ENCODE assay signal across 19 cellular contexts in genomic region chr2:82340578-82341053, GRCh38.
A peak's percentile ranks its signal among the peaks of the same experiment; 100 is the strongest.
DNase-seq lines count a peak whose midpoint lies in the region; ATAC-seq lines count a peak whose summit lies in the region.
"Had no signal": no experiment of that assay in that cellular context is flagged by ENCODE, and none has a peak within 500 bp of the region (broad histone marks: within the 10 kb centered on the region; RNA-seq: fewer than 3 reads in every experiment).

No MANE protein-coding gene starts in this region.

- DNase-seq in NCI-H82 (lab: John Stamatoyannopoulos, UW) (peak; percentile 9), NCI-H82 treated with DMSO at 0.1 percent for 48 hours (lab: John Stamatoyannopoulos, UW; ENCODE audit: unreplicated experiment) (no peak), SKM-1 treated with dmso at 0.1 percent for 144 hours (lab: John Stamatoyannopoulos, UW; ENCODE audit: unreplicated experiment) (peak; percentile 57), left lobe of liver (ENCODE audit: low spot score) (no peak), NCI-H2081 (lab: John Stamatoyannopoulos, UW) (no peak), NCI-H524 treated with DMSO at 0.1 percent for 48 hours (lab: John Stamatoyannopoulos, UW) (no peak)
- no peak for DNase-seq in activated naive CD4-positive, alpha-beta T cell treated with anti-CD3 and anti-CD28 coated beads for 36 hours
- DNase-seq in activated T-cell treated with anti-CD3 and anti-CD28 coated beads, Interleukin-2, amount 50 U/mL, for 72 hours, result no peak
- DNase-seq: aorta; DND-41; dorsolateral prefrontal cortex; stimulated activated CD8-positive, alpha-beta memory T cell treated with anti-CD3 and anti-CD28 coated beads, Interleukin-4, amount 100 ng/mL, for 48 hours; stomach had no signal

- H3K4me3 Mint-ChIP-seq in activated naive CD4-positive, alpha-beta T cell treated with anti-CD3 and anti-CD28 coated beads for 36 hours, result no peak overlapping the region
- no peak overlapping the region for H3K4me3 Mint-ChIP-seq in activated T-cell treated with anti-CD3 and anti-CD28 coated beads, Interleukin-2, amount 50 U/mL, for 72 hours
- H3K4me3 Mint-ChIP-seq: central memory CD8-positive, alpha-beta T cell; WTC11 had no signal

- peak; percentile 29 for ATAC-seq in left lobe of liver
- ATAC-seq in activated T-cell treated with anti-CD3 and anti-CD28 coated beads, Interleukin-2, amount 50 U/mL, for 72 hours (replicated peaks in 1 of 2), result no peak
- ATAC-seq: activated naive CD4-positive, alpha-beta T cell treated with anti-CD3 and anti-CD28 coated beads, Interleukin-2, amount 50 U/mL, for 72 hours; HCT116; SK-N-SH treated with all-trans-retinoic acid at 6 μM for 48 hours; WTC11 had no signal

- H3K4me1 Mint-ChIP-seq in activated naive CD4-positive, alpha-beta T cell treated with anti-CD3 and anti-CD28 coated beads for 36 hours (ENCODE audit: low read depth), result no peaks in the 10 kb centered on the region
- no peaks in the 10 kb centered on the region for H3K4me1 Mint-ChIP-seq in activated T-cell treated with anti-CD3 and anti-CD28 coated beads, Interleukin-2, amount 50 U/mL, for 72 hours (ENCODE audit: low read depth)
- H3K4me1 Mint-ChIP-seq: central memory CD8-positive, alpha-beta T cell had no signal

- H3K27me3 Mint-ChIP-seq in activated naive CD4-positive, alpha-beta T cell treated with anti-CD3 and anti-CD28 coated beads for 36 hours (ENCODE audit: low read depth), result no peaks in the 10 kb centered on the region
- H3K27me3 Mint-ChIP-seq in activated T-cell treated with anti-CD3 and anti-CD28 coated beads, Interleukin-2, amount 50 U/mL, for 72 hours (ENCODE audit: low read depth), result no peaks in the 10 kb centered on the region
- H3K27me3 Mint-ChIP-seq: central memory CD8-positive, alpha-beta T cell; progenitor cell of endocrine pancreas had no signal

- H3K9me3 Mint-ChIP-seq in activated naive CD4-positive, alpha-beta T cell treated with anti-CD3 and anti-CD28 coated beads for 36 hours, result peaks cover 7% of the 10 kb centered on the region
- H3K9me3 Mint-ChIP-seq in activated T-cell treated with anti-CD3 and anti-CD28 coated beads, Interleukin-2, amount 50 U/mL, for 72 hours, result peaks cover 2 to 7% of the 10 kb centered on the region in 2 donors
- H3K9me3 Mint-ChIP-seq: WTC11 had no signal

- H3K36me3 Mint-ChIP-seq in activated naive CD4-positive, alpha-beta T cell treated with anti-CD3 and anti-CD28 coated beads for 36 hours (ENCODE audit: low read depth), result no peaks in the 10 kb centered on the region
- peaks cover 0 to 2% of the 10 kb centered on the region in 2 donors for H3K36me3 Mint-ChIP-seq in activated T-cell treated with anti-CD3 and anti-CD28 coated beads, Interleukin-2, amount 50 U/mL, for 72 hours (ENCODE audit: insufficient read depth in 2 of 2)
- H3K36me3 Mint-ChIP-seq: activated naive CD4-positive, alpha-beta T cell treated with anti-CD3 and anti-CD28 coated beads, Interleukin-2, amount 50 U/mL, for 72 hours; WTC11 had no signal

- H3K27ac Mint-ChIP-seq in activated naive CD4-positive, alpha-beta T cell treated with anti-CD3 and anti-CD28 coated beads for 36 hours, result no peak overlapping the region
- no peak overlapping the region for H3K27ac Mint-ChIP-seq in activated T-cell treated with anti-CD3 and anti-CD28 coated beads, Interleukin-2, amount 50 U/mL, for 72 hours
- H3K27ac Mint-ChIP-seq: activated naive CD4-positive, alpha-beta T cell treated with anti-CD3 and anti-CD28 coated beads, Interleukin-2, amount 50 U/mL, for 72 hours; progenitor cell of endocrine pancreas; WTC11 had no signal

- intact Hi-C loops in activated naive CD4-positive, alpha-beta T cell treated with anti-CD3 and anti-CD28 coated beads for 36 hours (cut with micrococcal nuclease), result no loop called here

- CTCF ChIA-PET in activated naive CD4-positive, alpha-beta T cell treated with anti-CD3 and anti-CD28 coated beads for 36 hours (lab: Charles Lee), result no interaction called here

Comparison
In these comparisons a context has a peak if more than half of its experiments do, and no peak if none do; other contexts are left out.
1. DNase-seq: peak in NCI-H82 (single experiment) and SKM-1 treated with dmso at 0.1 percent for 144 hours (single experiment); none in NCI-H82 treated with DMSO at 0.1 percent for 48 hours (single experiment), left lobe of liver (single experiment), activated naive CD4-positive, alpha-beta T cell treated with anti-CD3 and anti-CD28 coated beads for 36 hours (single experiment), NCI-H2081 (0 of 2), activated T-cell treated with anti-CD3 and anti-CD28 coated beads, Interleukin-2, amount 50 U/mL, for 72 hours (0 of 2) and NCI-H524 treated with DMSO at 0.1 percent for 48 hours (single experiment).